ENCODE assay signal across 8 cellular contexts in the genomic region with DNA sequence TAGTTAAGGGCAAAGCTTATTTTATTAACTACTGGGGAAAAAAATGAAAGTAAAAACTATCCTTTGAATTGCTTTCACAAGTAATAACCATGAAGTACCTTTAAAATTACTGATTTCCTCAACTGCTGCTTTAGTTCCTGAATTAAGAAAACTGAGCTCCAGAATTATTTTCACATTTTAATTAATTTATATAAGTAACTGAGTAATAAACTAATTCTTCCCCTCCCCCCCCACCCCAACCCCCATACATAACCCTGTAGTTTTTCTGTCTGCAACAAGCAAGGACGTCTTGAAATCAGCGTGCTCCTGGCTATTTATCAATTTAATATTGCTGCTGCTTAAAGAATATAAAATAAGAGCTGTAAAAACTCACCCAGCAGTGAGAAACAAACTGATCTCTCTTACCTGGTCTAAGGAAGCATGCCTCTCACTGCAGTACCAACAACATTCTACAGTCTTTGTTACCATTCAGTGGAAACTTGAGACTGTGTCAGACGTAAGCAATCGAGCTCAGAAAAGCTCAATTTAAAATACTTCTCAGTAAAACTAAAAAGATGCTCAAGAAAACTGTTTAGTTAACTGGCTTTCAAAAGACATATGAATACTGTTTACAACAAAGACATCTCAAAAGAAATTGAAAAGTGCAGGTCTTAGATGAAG.
DNase-seq lines count a peak whose midpoint lies in the region; ATAC-seq and TF ChIP-seq lines count a peak whose summit lies in the region.

No MANE protein-coding gene starts in this region.

- in situ Hi-C loops in astrocyte of the spinal cord (cut with HindIII; ENCODE audit: low sequenced_read_pairs), result no loop called here

- intact Hi-C loops in sciatic nerve (cut with DNase I), result no loop called here
- intact Hi-C loops in posterior cingulate gyrus (cut with DNase I), result loop anchor here (10.0 kb wide), 1 partner anchor 256 kb away; no protein-coding TSS in a partner anchor

- DNase-seq in AG09309 (ENCODE audit: low read depth) (peak; percentile 49), NCI-H526 (lab: John Stamatoyannopoulos, UW) (peak; percentile 75 to 80), astrocyte of the spinal cord (ENCODE audit: low read depth, low spot score) (peak; percentile 90), iPS DF 6.9 (ENCODE audit: low read depth, low spot score) (peak; percentile 66), sciatic nerve (ENCODE audit: low spot score) (no peak), posterior cingulate gyrus (no peak)

- no peaks in the 10 kb centered on the region for H3K9me3 ChIP-seq in iPS DF 6.9 (ENCODE audit: control insufficient read depth, insufficient read depth, low read length)

- H3K27me3 ChIP-seq in iPS DF 6.9 (ENCODE audit: control insufficient read depth, insufficient read depth, low read length), result no peaks in the 10 kb centered on the region

- no peaks in the 10 kb centered on the region for H3K4me1 ChIP-seq in iPS DF 6.9 (ENCODE audit: control insufficient read depth, insufficient read depth, low read length)

- ATAC-seq in HG03066 (IDR thresholded peaks at IDR 0.05; ENCODE audit: low read depth, unreplicated experiment) (peak; percentile 71), sciatic nerve (peak; percentile 78)

- H3K4me3 ChIP-seq in AG09309 (ENCODE audit: control insufficient read depth, low read depth, low read length) (peak overlapping the region; percentile 30), astrocyte of the spinal cord (ENCODE audit: low read depth, low read length) (peak overlapping the region; percentile 65), iPS DF 6.9 (ENCODE audit: low read length) (peak overlapping the region; percentile 79; the same call in 1 of the 2 replicates)

- WGBS in iPS DF 6.9 (ENCODE audit: insufficient coverage, insufficient read length), result no CpG with 5 or more reads among the region's 4 CpGs

- H3K36me3 ChIP-seq in iPS DF 6.9 (ENCODE audit: control insufficient read depth, insufficient read depth, low read length), result no peaks in the 10 kb centered on the region

- TF ChIP-seq CTCF in AG09309 (IDR thresholded peaks at IDR 0.05; ENCODE audit: control insufficient read depth, insufficient read depth, low read depth, low read length, missing control alignments) (no peak), GM12873 (IDR thresholded peaks at IDR 0.05; ENCODE audit: insufficient read depth, low read depth, low read length, missing control alignments) (peak; percentile 9), astrocyte of the spinal cord (IDR thresholded peaks at IDR 0.05; ENCODE audit: low read depth, low read length) (no peak)

- no peak overlapping the region for H3K27ac ChIP-seq in iPS DF 6.9 (ENCODE audit: low read length)

Comparison
In these comparisons a context has a peak if more than half of its experiments do, and no peak if none do; other contexts are left out.
1. DNase-seq: peak in AG09309 (single experiment), NCI-H526 (2 of 2), astrocyte of the spinal cord (single experiment) and iPS DF 6.9 (single experiment); none in sciatic nerve (single experiment) and posterior cingulate gyrus (0 of 10).
2. Peak in every context shown above with its lines, with median percentiles within 50 percentile points of each other: H3K4me3 ChIP-seq.